8 cellular contexts compared by ENCODE assay signal in genomic region chr17:7393613-7394451, GRCh38. TPM values are rescaled to one million over a fixed set of nuclear protein-coding genes. Genes with fewer than 3 reads are reported as not detected.
DNase-seq lines count a peak whose midpoint lies in the region; ATAC-seq and TF ChIP-seq lines count a peak whose summit lies in the region.

No MANE protein-coding gene starts in this region.

- no peaks in the 10 kb centered on the region for H3K9me3 ChIP-seq in SK-N-MC (ENCODE audit: low read depth, low read length)

- H3K36me3 ChIP-seq in SK-N-MC (ENCODE audit: insufficient read depth, low read length) (no peaks in the 10 kb centered on the region), brain microvascular endothelial cell (replicated peaks) (peaks cover 40% of the 10 kb centered on the region)

- H3K27ac ChIP-seq in SK-N-MC (no peak overlapping the region), brain microvascular endothelial cell (peak overlapping the region; percentile 80)

- TF ChIP-seq CTCF in AG09309 (IDR thresholded peaks at IDR 0.05; ENCODE audit: control insufficient read depth, insufficient read depth, low read depth, low read length, missing control alignments) (peak; percentile 31), brain microvascular endothelial cell (IDR thresholded peaks at IDR 0.05; ENCODE audit: low read depth, low read length, missing control alignments) (peak; percentile 32)

- peak overlapping the region; percentile 70 for H3K9ac ChIP-seq in SK-N-MC (ENCODE audit: insufficient read length)

- intact Hi-C loops in left colon (cut with DNase I, micrococcal nuclease) = no loop called here

- H3K27me3 ChIP-seq in brain microvascular endothelial cell (replicated peaks) = no peaks in the 10 kb centered on the region

- H3K4me3 ChIP-seq in AG09309 (ENCODE audit: control insufficient read depth, low read depth, low read length) (peak overlapping the region; percentile 78), SK-N-MC (peak overlapping the region; percentile 89), brain microvascular endothelial cell (ENCODE audit: low read depth, low read length) (peak overlapping the region; percentile 83)

- ATAC-seq in GM18909 (IDR thresholded peaks at IDR 0.05; ENCODE audit: poor library complexity, unreplicated experiment) = peak; percentile 51
- ATAC-seq in HG03196 (IDR thresholded peaks at IDR 0.05; ENCODE audit: unreplicated experiment) = peak; percentile 40
- ATAC-seq in left colon = peak; percentile 31

- DNase-seq in AG09309 (ENCODE audit: low read depth) (no peak), SK-N-MC (ENCODE audit: low read depth, low spot score) (no peak), brain microvascular endothelial cell (no peak), left colon (peak in 1 of 2 donors; percentile 67), SIG-M5 treated with dmso at 0.1 percent for 504 hours (lab: John Stamatoyannopoulos, UW; ENCODE audit: unreplicated experiment) (no peak)
- peak; percentile 30 for DNase-seq in stimulated activated CD8-positive, alpha-beta memory T cell treated with anti-CD3 and anti-CD28 coated beads, Interleukin-15, amount 100 ng/mL, for 1 hour (ENCODE audit: low read depth)

- in situ Hi-C loops in brain microvascular endothelial cell (cut with HindIII; ENCODE audit: low pct_ligation_motif_present, low sequenced_read_pairs) = no loop called here

RNA-seq across cellular contexts. Expression of gene PLSCR3, which starts 0.5 kb away (rescaled TPM):
- 10 to 100 TPM in 1 of 2 donors, 1 to 10 TPM in 1; 8.9 to 10.2 TPM for total RNA-seq in left colon

RNA-seq across cellular contexts. Expression of gene TMEM256, which starts 10.1 kb away (rescaled TPM):
- 10 to 100 TPM; 70.8 to 81.0 TPM for total RNA-seq in left colon

RNA-seq across cellular contexts. Expression of gene TNK1, which starts 12.9 kb away (rescaled TPM):
- 10 to 100 TPM; 22.2 to 24.9 TPM for total RNA-seq in left colon

RNA-seq across cellular contexts. Expression of gene NLGN2, which starts 13.8 kb away (rescaled TPM):
- total RNA-seq in left colon = 1 to 10 TPM; 2.7 to 6.6 TPM

RNA-seq across cellular contexts. Expression of gene SPEM1, which starts 26.3 kb away (rescaled TPM):
- total RNA-seq in left colon = not detected
